Comparison of ENCODE assay signal across 9 cellular contexts in the genomic region with DNA sequence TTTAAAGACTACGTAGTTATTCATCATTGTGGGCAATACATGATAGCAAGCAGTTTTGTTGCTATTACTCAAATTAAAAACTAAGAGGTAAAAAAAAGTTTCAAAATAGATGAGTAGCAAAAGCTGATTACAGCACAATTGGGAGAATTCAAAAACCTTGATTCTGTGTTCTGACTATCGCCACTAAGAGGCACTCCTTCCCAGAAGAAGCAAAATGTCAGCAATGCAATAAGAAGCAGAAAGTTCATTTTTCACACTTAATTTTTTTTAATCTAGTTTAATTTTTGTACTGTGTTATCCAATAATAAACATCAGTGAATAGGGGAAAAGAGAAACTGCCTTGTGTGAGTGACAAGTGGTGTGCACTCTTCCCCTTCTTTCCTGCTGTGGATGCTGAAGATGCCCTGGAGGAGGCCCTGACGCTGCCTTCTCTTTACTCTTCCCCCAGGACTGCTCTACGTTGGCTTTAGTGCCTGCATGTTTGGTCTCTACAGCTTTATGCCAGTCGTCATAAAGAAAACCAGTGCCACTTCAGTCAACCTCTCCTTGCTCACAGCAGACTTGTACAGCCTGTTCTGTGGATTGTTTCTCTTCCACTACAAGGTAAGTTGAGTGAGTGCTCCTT.
DNase-seq lines count a peak whose midpoint lies in the region; FAIRE-seq and TF ChIP-seq lines count a peak whose summit lies in the region.
"Had no signal": no experiment of that assay in that cellular context is flagged by ENCODE, and none has a peak within 500 bp of the region (broad histone marks: within the 10 kb centered on the region; RNA-seq: fewer than 3 reads in every experiment).

No MANE protein-coding gene starts in this region.

- H3K9ac ChIP-seq in trophoblast cell (ENCODE audit: low read length): no peak overlapping the region
- H3K9ac ChIP-seq: BLaER1 treated with 17β-estradiol and CSF1 and Interleukin-3, amounts not matched to agents 10 nM and 100 nM had no signal

- 55 to 62% methylated on average over 5 of the region's 5 CpGs for WGBS in transverse colon (ENCODE audit: low coverage in 1 of 2), 2 donors
- WGBS in spleen, 5 donors: 77 to 88% (median 83%) methylated on average over 5 of the region's 5 CpGs
- whole genome bisulfite sequencing in trophoblast cell (ENCODE audit: extremely low coverage, insufficient coverage, insufficient read length): no CpG with 5 or more reads among the region's 5 CpGs

- TF ChIP-seq POLR2A in transverse colon (IDR thresholded peaks at IDR 0.05) (no peak), spleen (IDR thresholded peaks at IDR 0.05) (no peak)

- H3K18ac ChIP-seq in trophoblast cell (ENCODE audit: low read length): no peak overlapping the region

- H3K14ac ChIP-seq in trophoblast cell (ENCODE audit: low read length): no peak overlapping the region

- H3K27ac ChIP-seq in cardiac muscle cell: no peak overlapping the region
- H3K27ac ChIP-seq in transverse colon: no peak overlapping the region
- no peak overlapping the region for H3K27ac ChIP-seq in spleen
- H3K27ac ChIP-seq in trophoblast cell (ENCODE audit: low read depth, low read length): no peak overlapping the region
- H3K27ac ChIP-seq: BLaER1 treated with 17β-estradiol and CSF1 and Interleukin-3, amounts not matched to agents 10 nM and 100 nM had no signal

- no peak overlapping the region for H2BK120ac ChIP-seq in trophoblast cell (ENCODE audit: insufficient read depth, low read length, poor library complexity)

- H3K79me1 ChIP-seq in trophoblast cell (ENCODE audit: low read length): no peaks in the 10 kb centered on the region

- H4K91ac ChIP-seq in trophoblast cell (ENCODE audit: low read depth, low read length): no peak overlapping the region

- in situ Hi-C loops in transverse colon (cut with MboI; ENCODE audit: low pct_ligation_motif_present in 1 of 4, low pct_unique_long_range_greater_than_20kb in 1 of 4, low sequenced_read_pairs in 3 of 4): loop anchor here in 3 of 4 donors (10.0 to 25.0 kb wide), 5 partner anchors 220 to 502 kb away; no protein-coding TSS in a partner anchor

- peak; percentile 64 for FAIRE-seq in TTC549 (lab: Jason Lieb, UNC)

- H4K12ac ChIP-seq in trophoblast cell (ENCODE audit: low read depth, low read length): no peak overlapping the region

- intact Hi-C loops in transverse colon (cut with DNase I; ENCODE audit: low total_unique reads): loop anchor here (5.0 to 10.0 kb wide), 3 partner anchors 222 to 330 kb away; no protein-coding TSS in a partner anchor
- intact Hi-C loops in spleen (cut with DNase I; ENCODE audit: low total_unique reads): loop anchor here (10.0 kb wide), 2 partner anchors 270 to 330 kb away; no protein-coding TSS in a partner anchor

- H3K4ac ChIP-seq in trophoblast cell (ENCODE audit: low read depth, low read length): no peak overlapping the region

- H3K27me3 ChIP-seq in cardiac muscle cell (no peaks in the 10 kb centered on the region), transverse colon (no peaks in the 10 kb centered on the region), spleen (replicated peaks in 1 of 7) (peaks cover 0 to 4% (median 0%) of the 10 kb centered on the region in 7 donors), trophoblast cell (ENCODE audit: insufficient read depth, low read length) (no peaks in the 10 kb centered on the region)
- H3K27me3 ChIP-seq: BLaER1 treated with 17β-estradiol and CSF1 and Interleukin-3, amounts not matched to agents 10 nM and 100 nM had no signal

- no peak overlapping the region for H2AFZ ChIP-seq in trophoblast cell (ENCODE audit: insufficient read depth, low read length, poor library complexity)

- TF ChIP-seq CTCF in cardiac muscle cell (IDR thresholded peaks at IDR 0.05; ENCODE audit: low read depth, low read length) (peak; percentile 55), transverse colon (IDR thresholded peaks at IDR 0.05) (peak in 3 of 5 experiments; percentile 25 to 30 (median 28)), spleen (IDR thresholded peaks at IDR 0.05 in 8 of 11, conservative IDR thresholded peaks at IDR 0.05 in 3 of 11) (no peak)

- H4K8ac ChIP-seq in trophoblast cell (ENCODE audit: low read depth, low read length): no peak overlapping the region

- H3K4me2 ChIP-seq in trophoblast cell (ENCODE audit: low read length): no peak overlapping the region
- H3K4me2 ChIP-seq: BLaER1 treated with 17β-estradiol and CSF1 and Interleukin-3, amounts not matched to agents 10 nM and 100 nM had no signal

- DNase-seq in NCI-H2107 treated with DMSO at 0.1 percent for 48 hours (lab: John Stamatoyannopoulos, UW; ENCODE audit: unreplicated experiment) (peak; percentile 49), NCI-H2107 (lab: John Stamatoyannopoulos, UW) (no peak), cardiac muscle cell (ENCODE audit: low read depth in 1 of 2, low spot score in 1 of 2) (peak in 1 of 2 donors; percentile 44), transverse colon (no peak), spleen (no peak), COLO668 (lab: John Stamatoyannopoulos, UW; ENCODE audit: unreplicated experiment) (no peak), trophoblast cell (no peak)

- H3K36me3 ChIP-seq in cardiac muscle cell (no peaks in the 10 kb centered on the region), transverse colon (no peaks in the 10 kb centered on the region), spleen (no peaks in the 10 kb centered on the region), trophoblast cell (ENCODE audit: control insufficient read depth in 1 of 2, insufficient read depth in 2 of 2, low read length in 2 of 2) (no peaks in the 10 kb centered on the region)
- H3K36me3 ChIP-seq: BLaER1 treated with 17β-estradiol and CSF1 and Interleukin-3, amounts not matched to agents 10 nM and 100 nM had no signal

- H2BK5ac ChIP-seq in trophoblast cell (ENCODE audit: low read depth, low read length, poor library complexity): no peak overlapping the region

- H2BK12ac ChIP-seq in trophoblast cell (ENCODE audit: low read length): no peak overlapping the region

- H3K79me2 ChIP-seq in trophoblast cell (ENCODE audit: control insufficient read depth, insufficient read depth, low read length, poor library complexity): no peaks in the 10 kb centered on the region

- H3K9me3 ChIP-seq in cardiac muscle cell (ENCODE audit: low read depth): no peaks in the 10 kb centered on the region
- H3K9me3 ChIP-seq in transverse colon: no peaks in the 10 kb centered on the region
- H3K9me3 ChIP-seq in spleen: no peaks in the 10 kb centered on the region
- H3K9me3 ChIP-seq in trophoblast cell (ENCODE audit: insufficient read depth, low read depth, low read length): no peaks in the 10 kb centered on the region
- H3K9me3 ChIP-seq: BLaER1 treated with 17β-estradiol and CSF1 and Interleukin-3, amounts not matched to agents 10 nM and 100 nM had no signal

- H3K23ac ChIP-seq in trophoblast cell (ENCODE audit: low read length): no peak overlapping the region

- peaks cover 4% of the 10 kb centered on the region for H3K4me1 ChIP-seq in cardiac muscle cell (ENCODE audit: low read depth)
- H3K4me1 ChIP-seq in transverse colon: peaks cover 0 to 6% (median 0%) of the 10 kb centered on the region in 4 donors
- peaks cover 0 to 6% (median 0%) of the 10 kb centered on the region in 6 donors for H3K4me1 ChIP-seq in spleen
- no peaks in the 10 kb centered on the region for H3K4me1 ChIP-seq in trophoblast cell (ENCODE audit: control insufficient read depth in 1 of 2, insufficient read depth in 2 of 2, low read length in 2 of 2)

- H2AK5ac ChIP-seq in trophoblast cell (ENCODE audit: low read length): no peak overlapping the region

- no peak for TF ChIP-seq EP300 in transverse colon (IDR thresholded peaks at IDR 0.05; ENCODE audit: low read depth)

- H3K4me3 ChIP-seq in cardiac muscle cell (no peak overlapping the region), transverse colon (no peak overlapping the region), spleen (no peak overlapping the region), trophoblast cell (ENCODE audit: low read depth, low read length) (no peak overlapping the region)
- H3K4me3 ChIP-seq: BLaER1 treated with 17β-estradiol and CSF1 and Interleukin-3, amounts not matched to agents 10 nM and 100 nM had no signal

Comparison
In these comparisons a context has a peak if more than half of its experiments do, and no peak if none do; other contexts are left out.
1. CTCF ChIP-seq: peak in cardiac muscle cell (single experiment) and transverse colon (3 of 5); none in spleen (0 of 11).